In genomic region chr22:18573483-18574164, GRCh38 we compare ENCODE assay signal across 14 cellular contexts. TPM values are rescaled to one million over a fixed set of nuclear protein-coding genes. Genes with fewer than 3 reads are reported as not detected.
DNase-seq lines count a peak whose midpoint lies in the region; ATAC-seq and TF ChIP-seq lines count a peak whose summit lies in the region.
"Not testable (repeated sequence)": the region's sequence is repeated elsewhere in the genome, so short reads cannot be mapped to it uniquely, and the experiment has no call there.
"Had no signal": no experiment of that assay in that cellular context is flagged by ENCODE, and none has a peak within 500 bp of the region (broad histone marks: within the 10 kb centered on the region; RNA-seq: fewer than 3 reads in every experiment).

No MANE protein-coding gene starts in this region.

- not testable (repeated sequence) for H3K27me3 Mint-ChIP-seq in GM23338 (ENCODE audit: insufficient read depth, low read depth, poor library complexity); activated naive CD4-positive, alpha-beta T cell treated with anti-CD3 and anti-CD28 coated beads, Interleukin-2, amount 50 U/mL, for 24 hours; mesothelial cell of epicardium (ENCODE audit: low read depth); type B pancreatic cell

- not testable (repeated sequence) for H3K14ac ChIP-seq in trophoblast cell (ENCODE audit: low read length)

- not testable (repeated sequence) for H3K9ac ChIP-seq in colonic mucosa (ENCODE audit: low read depth in 2 of 2, low read length in 2 of 2); trophoblast cell (ENCODE audit: low read length)

- not testable (repeated sequence) for H2AFZ ChIP-seq in GM23338; hepatocyte; trophoblast cell (ENCODE audit: insufficient read depth, low read length, poor library complexity)

- WGBS in hepatocyte (ENCODE audit: low lambda C conversion rate, missing lambda C conversion rate), result 56% methylated on average over 7 of the region's 10 CpGs
- WGBS in trophoblast cell (ENCODE audit: extremely low coverage, insufficient coverage, insufficient read length), result no CpG with 5 or more reads among the region's 10 CpGs

- H3K4me3 ChIP-seq in GM23338; colonic mucosa; hepatocyte; trophoblast cell (ENCODE audit: low read depth, low read length): not testable (repeated sequence)

- H3K4me1 ChIP-seq in GM23338 (ENCODE audit: insufficient read depth); colonic mucosa; hepatocyte (ENCODE audit: insufficient read depth); trophoblast cell (ENCODE audit: control insufficient read depth in 1 of 2, insufficient read depth in 2 of 2, low read length in 2 of 2): not testable (repeated sequence)

- peak overlapping the region; percentile 42; the same call in 1 of the 3 replicates for H3K4me3 Mint-ChIP-seq in GM23338
- peak overlapping the region; percentile 51 for H3K4me3 Mint-ChIP-seq in activated naive CD4-positive, alpha-beta T cell treated with anti-CD3 and anti-CD28 coated beads, Interleukin-2, amount 50 U/mL, for 24 hours
- H3K4me3 Mint-ChIP-seq in mesothelial cell of epicardium, result peak overlapping the region; percentile 45
- H3K4me3 Mint-ChIP-seq in type B pancreatic cell, result peak overlapping the region; percentile 87

- H3K4ac ChIP-seq in trophoblast cell (ENCODE audit: low read depth, low read length), result peak overlapping the region; percentile 72

- H3K9me3 Mint-ChIP-seq in GM23338; activated naive CD4-positive, alpha-beta T cell treated with anti-CD3 and anti-CD28 coated beads, Interleukin-2, amount 50 U/mL, for 24 hours; mesothelial cell of epicardium; type B pancreatic cell: not testable (repeated sequence)

- H4K12ac ChIP-seq in trophoblast cell (ENCODE audit: low read depth, low read length), result not testable (repeated sequence)

- not testable (repeated sequence) for H3K23ac ChIP-seq in trophoblast cell (ENCODE audit: low read length)

- not testable (repeated sequence) for H3F3A ChIP-seq in GM23338 (replicated peaks; ENCODE audit: low read depth)

- H2BK120ac ChIP-seq in trophoblast cell (ENCODE audit: insufficient read depth, low read length, poor library complexity), result not testable (repeated sequence)

- not testable (repeated sequence) for H3K4me2 ChIP-seq in GM23338; trophoblast cell (ENCODE audit: low read length)
- peak overlapping the region; percentile 65 for H3K4me2 ChIP-seq in hepatocyte

- not testable (repeated sequence) for DNase-seq in GM23338 (ENCODE audit: low spot score); hepatocyte (ENCODE audit: low spot score); mesothelial cell of epicardium (ENCODE audit: low spot score in 2 of 2, unreplicated experiment in 2 of 2); trophoblast cell; type B pancreatic cell (ENCODE audit: extremely low spot score, unreplicated experiment)
- DNase-seq in colonic mucosa, result peak; percentile 29

- H3K27ac Mint-ChIP-seq in GM23338; activated naive CD4-positive, alpha-beta T cell treated with anti-CD3 and anti-CD28 coated beads, Interleukin-2, amount 50 U/mL, for 24 hours: not testable (repeated sequence)
- H3K27ac Mint-ChIP-seq in mesothelial cell of epicardium, result peak overlapping the region; percentile 81
- peak overlapping the region; percentile 83 for H3K27ac Mint-ChIP-seq in type B pancreatic cell

- not testable (repeated sequence) for H4K91ac ChIP-seq in trophoblast cell (ENCODE audit: low read depth, low read length)

- H3K18ac ChIP-seq in trophoblast cell (ENCODE audit: low read length), result not testable (repeated sequence)

- H3K27me3 ChIP-seq in GM23338 (ENCODE audit: insufficient read depth); colonic mucosa; hepatocyte; trophoblast cell (ENCODE audit: insufficient read depth, low read length): not testable (repeated sequence)

- not testable (repeated sequence) for H3K9me3 ChIP-seq in colonic mucosa; hepatocyte (ENCODE audit: low read depth); trophoblast cell (ENCODE audit: insufficient read depth, low read depth, low read length)

- not testable (repeated sequence) for H3K4me1 Mint-ChIP-seq in GM23338; activated naive CD4-positive, alpha-beta T cell treated with anti-CD3 and anti-CD28 coated beads, Interleukin-2, amount 50 U/mL, for 24 hours; mesothelial cell of epicardium; type B pancreatic cell (ENCODE audit: unreplicated experiment)

- TF ChIP-seq CTCF in GM23338 (conservative IDR thresholded peaks at IDR 0.05; ENCODE audit: low read depth in 2 of 2); colonic mucosa (IDR thresholded peaks at IDR 0.05); hepatocyte (IDR thresholded peaks at IDR 0.05; ENCODE audit: poor library complexity); mesothelial cell of epicardium (IDR thresholded peaks at IDR 0.05; ENCODE audit: unreplicated experiment); type B pancreatic cell (conservative IDR thresholded peaks at IDR 0.05): not testable (repeated sequence)

- H2BK5ac ChIP-seq in trophoblast cell (ENCODE audit: low read depth, low read length, poor library complexity), result not testable (repeated sequence)

- not testable (repeated sequence) for H4K20me1 ChIP-seq in GM23338 (replicated peaks; ENCODE audit: insufficient read depth); hepatocyte (ENCODE audit: insufficient read depth, poor library complexity, severe bottlenecking)

- not testable (repeated sequence) for H2BK12ac ChIP-seq in trophoblast cell (ENCODE audit: low read length)

- not testable (repeated sequence) for H2AK5ac ChIP-seq in trophoblast cell (ENCODE audit: low read length)

- H3K36me3 ChIP-seq in GM23338 (ENCODE audit: insufficient read depth); colonic mucosa; hepatocyte (replicated peaks; ENCODE audit: insufficient read depth, low read depth); trophoblast cell (ENCODE audit: control insufficient read depth in 1 of 2, insufficient read depth in 2 of 2, low read length in 2 of 2): not testable (repeated sequence)

- not testable (repeated sequence) for H3K27ac ChIP-seq in GM23338 (ENCODE audit: low read depth); colonic mucosa; hepatocyte; trophoblast cell (ENCODE audit: low read depth, low read length)

- not testable (repeated sequence) for H3K9me2 ChIP-seq in GM23338 (ENCODE audit: insufficient read depth); hepatocyte (replicated peaks; ENCODE audit: insufficient read depth)

- H3K79me1 ChIP-seq in trophoblast cell (ENCODE audit: low read length), result not testable (repeated sequence)

- peak; percentile 37 for ATAC-seq in GM23338

- not testable (repeated sequence) for H3K79me2 ChIP-seq in GM23338 (replicated peaks; ENCODE audit: insufficient read depth); hepatocyte; trophoblast cell (ENCODE audit: control insufficient read depth, insufficient read depth, low read length, poor library complexity)

- intact Hi-C loops in colonic mucosa (cut with DNase I), result not testable (repeated sequence)

- not testable (repeated sequence) for H4K8ac ChIP-seq in trophoblast cell (ENCODE audit: low read depth, low read length)

- H3K36me3 Mint-ChIP-seq in GM23338 (ENCODE audit: low read depth); activated naive CD4-positive, alpha-beta T cell treated with anti-CD3 and anti-CD28 coated beads, Interleukin-2, amount 50 U/mL, for 24 hours; mesothelial cell of epicardium; type B pancreatic cell: not testable (repeated sequence)

RNA-seq across cellular contexts. Expression of gene RIMBP3, which starts 38.1 kb away (rescaled TPM):
- 0.47 and 0.52 TPM in 2 replicates for total RNA-seq in GM23338 (2014; rRNA removed; shearing (Covaris generic))
- 0.09 and 0.10 TPM in 2 replicates for polyA plus RNA-seq in GM23338 (2016; fragmentation: Nextera tagmentation; extraction: Ambion mirVana)
- under 1 TPM; 0.16 to 0.40 TPM for total RNA-seq in colonic mucosa
- total RNA-seq in hepatocyte, result 0.04 and 0.17 TPM in 2 replicates
- 0.02 and 0.15 TPM in 2 replicates for polyA plus RNA-seq in hepatocyte
- total RNA-seq in mesothelial cell of epicardium, result 0.36 to 0.60 TPM (median 0.58 TPM) in 3 replicates
- polyA plus RNA-seq in trophoblast cell (2013), result 0.01 and 0.06 TPM in 2 replicates
- 0.33 and 0.77 TPM in 2 replicates for total RNA-seq in type B pancreatic cell (ENCODE audit: low replicate concordance)

RNA-seq across cellular contexts. Expression of gene TMEM191B, which starts 46.0 kb away (rescaled TPM):
- total RNA-seq in GM23338 (2014; rRNA removed; shearing (Covaris generic)), result 3.6 and 26.3 TPM in 2 replicates
- polyA plus RNA-seq in GM23338 (2016; fragmentation: Nextera tagmentation; extraction: Ambion mirVana), result 5.3 and 8.3 TPM in 2 replicates
- total RNA-seq in colonic mucosa, result 1 to 10 TPM; 3.3 to 4.3 TPM
- 0.40 and 1.5 TPM in 2 replicates for total RNA-seq in hepatocyte
- polyA plus RNA-seq in hepatocyte, result 3.2 and 8.0 TPM in 2 replicates
- total RNA-seq in mesothelial cell of epicardium, result 1.5 to 2.1 TPM (median 1.8 TPM) in 3 replicates
- 2.3 and 2.4 TPM in 2 replicates for polyA plus RNA-seq in trophoblast cell (2013)
- total RNA-seq in type B pancreatic cell (ENCODE audit: low replicate concordance), result 5.2 and 13.7 TPM in 2 replicates
- total RNA-seq: IMR-90 had no signal

RNA-seq across cellular contexts. Expression of gene GGTLC3, which starts 55.7 kb away (rescaled TPM):
- not detected in 2 replicates for total RNA-seq in GM23338 (2014; rRNA removed; shearing (Covaris generic))
- polyA plus RNA-seq in GM23338 (2016; fragmentation: Nextera tagmentation; extraction: Ambion mirVana), result not detected in 2 replicates
- not detected for total RNA-seq in colonic mucosa
- not detected in 2 replicates for total RNA-seq in hepatocyte
- polyA plus RNA-seq in hepatocyte, result 0.35 TPM in 1 of 2 replicates, not detected in the other
- total RNA-seq in mesothelial cell of epicardium, result not detected in 3 replicates
- 0.25 and 0.37 TPM in 2 replicates for polyA plus RNA-seq in trophoblast cell (2013)
- total RNA-seq in type B pancreatic cell (ENCODE audit: low replicate concordance), result 0.40 TPM in 1 of 2 replicates, not detected in the other
- total RNA-seq: Calu3; CD4-positive, alpha-beta memory T cell; H7; HFFc6; HT1080; IMR-90 had no signal
- polyA plus RNA-seq: CD14-positive monocyte; CD4-positive, alpha-beta memory T cell; IMR-90 had no signal
